In the genomic region with DNA sequence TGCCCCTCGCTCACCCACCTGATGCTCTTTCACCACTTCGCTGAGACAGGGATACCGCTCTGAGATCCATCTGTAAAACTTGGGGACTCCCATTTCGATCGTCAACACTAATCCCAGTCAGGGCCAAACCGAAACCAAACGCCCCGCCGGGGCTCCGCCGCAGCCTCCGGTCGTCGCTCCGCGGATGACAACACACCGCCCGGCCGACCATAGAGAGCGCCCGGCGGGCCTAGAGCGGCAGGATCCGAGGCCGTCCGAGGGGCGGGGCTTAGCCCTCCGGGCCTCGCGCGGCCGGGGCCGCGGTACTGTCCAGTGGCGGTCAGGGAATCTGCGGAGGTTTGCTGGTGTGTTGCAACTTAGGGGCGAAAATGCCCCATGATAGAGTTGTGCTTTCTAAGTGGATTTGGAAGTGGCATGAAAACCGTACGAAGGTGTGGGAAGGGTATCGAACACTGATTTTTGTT, we compare ENCODE assay signal across 8 cellular contexts. TPM values are rescaled to one million over a fixed set of nuclear protein-coding genes. Genes with fewer than 3 reads are reported as not detected.
DNase-seq lines count a peak whose midpoint lies in the region; ATAC-seq, FAIRE-seq and TF ChIP-seq lines count a peak whose summit lies in the region.

A gene with protein sequence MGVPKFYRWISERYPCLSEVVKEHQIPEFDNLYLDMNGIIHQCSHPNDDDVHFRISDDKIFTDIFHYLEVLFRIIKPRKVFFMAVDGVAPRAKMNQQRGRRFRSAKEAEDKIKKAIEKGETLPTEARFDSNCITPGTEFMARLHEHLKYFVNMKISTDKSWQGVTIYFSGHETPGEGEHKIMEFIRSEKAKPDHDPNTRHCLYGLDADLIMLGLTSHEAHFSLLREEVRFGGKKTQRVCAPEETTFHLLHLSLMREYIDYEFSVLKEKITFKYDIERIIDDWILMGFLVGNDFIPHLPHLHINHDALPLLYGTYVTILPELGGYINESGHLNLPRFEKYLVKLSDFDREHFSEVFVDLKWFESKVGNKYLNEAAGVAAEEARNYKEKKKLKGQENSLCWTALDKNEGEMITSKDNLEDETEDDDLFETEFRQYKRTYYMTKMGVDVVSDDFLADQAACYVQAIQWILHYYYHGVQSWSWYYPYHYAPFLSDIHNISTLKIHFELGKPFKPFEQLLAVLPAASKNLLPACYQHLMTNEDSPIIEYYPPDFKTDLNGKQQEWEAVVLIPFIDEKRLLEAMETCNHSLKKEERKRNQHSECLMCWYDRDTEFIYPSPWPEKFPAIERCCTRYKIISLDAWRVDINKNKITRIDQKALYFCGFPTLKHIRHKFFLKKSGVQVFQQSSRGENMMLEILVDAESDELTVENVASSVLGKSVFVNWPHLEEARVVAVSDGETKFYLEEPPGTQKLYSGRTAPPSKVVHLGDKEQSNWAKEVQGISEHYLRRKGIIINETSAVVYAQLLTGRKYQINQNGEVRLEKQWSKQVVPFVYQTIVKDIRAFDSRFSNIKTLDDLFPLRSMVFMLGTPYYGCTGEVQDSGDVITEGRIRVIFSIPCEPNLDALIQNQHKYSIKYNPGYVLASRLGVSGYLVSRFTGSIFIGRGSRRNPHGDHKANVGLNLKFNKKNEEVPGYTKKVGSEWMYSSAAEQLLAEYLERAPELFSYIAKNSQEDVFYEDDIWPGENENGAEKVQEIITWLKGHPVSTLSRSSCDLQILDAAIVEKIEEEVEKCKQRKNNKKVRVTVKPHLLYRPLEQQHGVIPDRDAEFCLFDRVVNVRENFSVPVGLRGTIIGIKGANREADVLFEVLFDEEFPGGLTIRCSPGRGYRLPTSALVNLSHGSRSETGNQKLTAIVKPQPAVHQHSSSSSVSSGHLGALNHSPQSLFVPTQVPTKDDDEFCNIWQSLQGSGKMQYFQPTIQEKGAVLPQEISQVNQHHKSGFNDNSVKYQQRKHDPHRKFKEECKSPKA (N-terminal part only) (minus strand): TSS at position 186 of the 464 bp plus-strand sequence. CDS start 93 bp downstream, at position 93.

- H3K9me3 ChIP-seq in Karpas-422 (ENCODE audit: low read length) = no peaks in the 10 kb centered on the region
- H3K9me3 ChIP-seq in esophagus muscularis mucosa = no peaks in the 10 kb centered on the region
- H3K9me3 ChIP-seq in muscle layer of duodenum (ENCODE audit: control insufficient read depth in 1 of 2, low read length in 2 of 2) = no peaks in the 10 kb centered on the region

- peaks cover 57% of the 10 kb centered on the region for H3K79me2 ChIP-seq in Karpas-422 (ENCODE audit: low read length)

- ATAC-seq in GM21786 (IDR thresholded peaks at IDR 0.05; ENCODE audit: unreplicated experiment) = peak; percentile 82
- ATAC-seq in activated T-cell treated with anti-CD3 and anti-CD28 coated beads, Interleukin-2, amount 50 U/mL, for 72 hours (replicated peaks in 1 of 2) = peak; percentile 89 to 93

- no peaks in the 10 kb centered on the region for H3K9me2 ChIP-seq in Karpas-422 (replicated peaks; ENCODE audit: insufficient read depth, low read length)

- H2AFZ ChIP-seq in Karpas-422 (ENCODE audit: low read length) = peak within 1 kb of the TSS; percentile 69; the same call in 1 of the 2 replicates

- H3K4me3 Mint-ChIP-seq in activated T-cell treated with anti-CD3 and anti-CD28 coated beads, Interleukin-2, amount 50 U/mL, for 72 hours = peak within 1 kb of the TSS; percentile 86 to 87

- H3K36me3 Mint-ChIP-seq in activated T-cell treated with anti-CD3 and anti-CD28 coated beads, Interleukin-2, amount 50 U/mL, for 72 hours (ENCODE audit: insufficient read depth in 2 of 2) = peaks cover 9 to 22% of the 10 kb centered on the region in 2 donors

- FAIRE-seq in RCC 7860 (lab: Jason Lieb, UNC) = peak; percentile 4

- no peak for TF ChIP-seq POLR2A in esophagus muscularis mucosa (IDR thresholded peaks at IDR 0.05; ENCODE audit: low read depth)

- H3K9me3 Mint-ChIP-seq in activated T-cell treated with anti-CD3 and anti-CD28 coated beads, Interleukin-2, amount 50 U/mL, for 72 hours = no peaks in the 10 kb centered on the region

- H3K4me1 ChIP-seq in Karpas-422 (ENCODE audit: low read length) = peaks cover 29% of the 10 kb centered on the region
- H3K4me1 ChIP-seq in esophagus muscularis mucosa = peaks cover 20 to 45% (median 43%) of the 10 kb centered on the region in 4 donors
- peaks cover 12 to 31% of the 10 kb centered on the region in 2 donors for H3K4me1 ChIP-seq in muscle layer of duodenum (ENCODE audit: control insufficient read depth in 1 of 2, insufficient read depth in 2 of 2, low read length in 2 of 2)

- H3K27ac ChIP-seq in Karpas-422 (ENCODE audit: low read length) (peak within 1 kb of the TSS; percentile 54), esophagus muscularis mucosa (replicated peaks in 1 of 4) (peak within 1 kb of the TSS; percentile 98 to 99 (median 98)), muscle layer of duodenum (ENCODE audit: low read length) (peak within 1 kb of the TSS; percentile 100)

- H3K36me3 ChIP-seq in Karpas-422 (ENCODE audit: insufficient read depth, low read length) (peaks cover 14% of the 10 kb centered on the region; the same call in 1 of the 2 replicates), esophagus muscularis mucosa (peaks cover 0 to 23% (median 11%) of the 10 kb centered on the region in 4 donors), muscle layer of duodenum (ENCODE audit: control insufficient read depth in 1 of 2, insufficient read depth in 2 of 2, low read length in 2 of 2) (peaks cover 4 to 12% of the 10 kb centered on the region in 2 donors)

- DNase-seq in DMS79 treated with DMSO at 0.1 percent for 48 hours (lab: John Stamatoyannopoulos, UW) (peak; percentile 80), Karpas-422 (peak; percentile 97), RCC 7860 (ENCODE audit: low spot score) (peak; percentile 83), esophagus muscularis mucosa (ENCODE audit: extremely low spot score) (peak; percentile 96)
- DNase-seq in activated T-cell treated with anti-CD3 and anti-CD28 coated beads, Interleukin-2, amount 50 U/mL, for 72 hours = peak; percentile 97 to 98
- peak; percentile 88 for DNase-seq in stimulated activated CD8-positive, alpha-beta memory T cell treated with anti-CD3 and anti-CD28 coated beads, Interleukin-7, amount 100 ng/mL, for 24 hours (ENCODE audit: low read depth)

- no peaks in the 10 kb centered on the region for H4K20me1 ChIP-seq in Karpas-422 (ENCODE audit: insufficient read depth, low read depth, low read length)

- peaks cover 52% of the 10 kb centered on the region for H3K4me1 Mint-ChIP-seq in activated T-cell treated with anti-CD3 and anti-CD28 coated beads, Interleukin-2, amount 50 U/mL, for 72 hours (ENCODE audit: low read depth)

- H3K27me3 ChIP-seq in Karpas-422 (ENCODE audit: low read length) (no peaks in the 10 kb centered on the region), esophagus muscularis mucosa (no peaks in the 10 kb centered on the region), muscle layer of duodenum (ENCODE audit: low read depth, low read length) (no peaks in the 10 kb centered on the region)

- intact Hi-C loops in esophagus muscularis mucosa (cut with DNase I) = loop anchor here (10.0 kb wide), 1 partner anchor 557 kb away; the partner anchor contains the start of gene U2SURP

- peak within 1 kb of the TSS; percentile 82 for H3K4me2 ChIP-seq in Karpas-422 (ENCODE audit: low read depth, low read length, poor library complexity, severe bottlenecking)

- peak within 1 kb of the TSS; percentile 100 for H3K27ac Mint-ChIP-seq in activated T-cell treated with anti-CD3 and anti-CD28 coated beads, Interleukin-2, amount 50 U/mL, for 72 hours

- under 1% methylated on average over 38 of the region's 40 CpGs for WGBS in esophagus muscularis mucosa

- H3K4me3 ChIP-seq in Karpas-422 (ENCODE audit: low read length) (peak within 1 kb of the TSS; percentile 94), esophagus muscularis mucosa (peak within 1 kb of the TSS; percentile 93 to 98 (median 96)), muscle layer of duodenum (ENCODE audit: low read depth in 1 of 2, low read length in 2 of 2) (peak within 1 kb of the TSS; percentile 99)

- peak within 1 kb of the TSS; percentile 91 for H3K9ac ChIP-seq in Karpas-422 (ENCODE audit: low read length)

- TF ChIP-seq EP300 in esophagus muscularis mucosa (IDR thresholded peaks at IDR 0.05) = no peak

- H3K27me3 Mint-ChIP-seq in activated T-cell treated with anti-CD3 and anti-CD28 coated beads, Interleukin-2, amount 50 U/mL, for 72 hours (ENCODE audit: low read depth) = no peaks in the 10 kb centered on the region

- no peak for TF ChIP-seq CTCF in esophagus muscularis mucosa (IDR thresholded peaks at IDR 0.05)

RNA-seq across cellular contexts. Expression of the gene that starts here (rescaled TPM):
- total RNA-seq in Karpas-422 (2014; rRNA removed; shearing (Covaris generic); ENCODE audit: low replicate concordance) = 50.8 and 62.2 TPM in 2 replicates
- 10 to 100 TPM; 69.7 to 79.3 TPM for total RNA-seq in activated T-cell treated with anti-CD3 and anti-CD28 coated beads, Interleukin-2, amount 50 U/mL, for 72 hours
- 10 to 100 TPM; 31.4 to 40.7 (median 34.9) TPM for total RNA-seq in esophagus muscularis mucosa

Comparison
In these comparisons a context has a peak if more than half of its experiments do, and no peak if none do; other contexts are left out.
1. Peak in every context shown above with its lines: DNase-seq, ATAC-seq, H3K4me3 ChIP-seq and H3K27ac ChIP-seq.